1 cellular context compared by ENCODE assay signal in the genomic region with DNA sequence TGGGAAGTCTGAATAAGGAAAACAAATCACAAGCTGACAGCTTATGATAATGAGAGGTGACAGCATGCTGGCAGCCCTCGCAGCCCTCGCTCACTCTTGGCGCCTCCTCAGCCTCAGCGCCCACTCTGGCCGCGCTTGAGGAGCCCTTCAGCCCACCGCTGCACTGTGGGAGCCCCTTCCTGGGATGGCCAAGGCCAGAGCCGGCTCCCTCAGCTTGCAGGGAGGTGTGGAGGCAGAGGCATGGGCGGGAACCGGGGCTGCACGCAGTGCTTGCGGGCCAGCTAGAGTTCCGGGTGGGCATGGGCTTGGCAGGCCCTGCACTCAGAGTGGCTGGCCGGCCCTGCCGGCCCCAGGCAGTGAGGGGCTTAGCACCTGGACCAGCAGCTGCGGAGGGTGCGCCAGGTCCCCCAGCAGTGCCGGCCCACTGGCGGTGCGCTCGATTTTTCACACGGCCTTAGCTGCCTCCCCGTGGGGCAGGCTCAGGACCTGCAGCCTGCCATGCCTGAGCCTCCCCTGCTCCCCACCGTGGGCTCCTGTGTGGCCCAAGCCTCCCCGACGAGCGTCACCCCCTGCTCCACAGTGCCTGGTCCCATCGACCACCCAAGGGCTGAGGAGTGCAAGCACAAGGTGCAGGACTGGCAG. TPM values are rescaled to one million over a fixed set of nuclear protein-coding genes. Genes with fewer than 3 reads are reported as not detected.
"Had no signal": no experiment of that assay in that cellular context is flagged by ENCODE, and none has a peak within 500 bp of the region (broad histone marks: within the 10 kb centered on the region; RNA-seq: fewer than 3 reads in every experiment).

No MANE protein-coding gene starts in this region.

RNA-seq across cellular contexts. Expression of gene USP26, which starts 52.6 kb away (rescaled TPM):
- total RNA-seq: GM12878 had no signal
- polyA plus RNA-seq: GM12878 had no signal
